In the genomic region with DNA sequence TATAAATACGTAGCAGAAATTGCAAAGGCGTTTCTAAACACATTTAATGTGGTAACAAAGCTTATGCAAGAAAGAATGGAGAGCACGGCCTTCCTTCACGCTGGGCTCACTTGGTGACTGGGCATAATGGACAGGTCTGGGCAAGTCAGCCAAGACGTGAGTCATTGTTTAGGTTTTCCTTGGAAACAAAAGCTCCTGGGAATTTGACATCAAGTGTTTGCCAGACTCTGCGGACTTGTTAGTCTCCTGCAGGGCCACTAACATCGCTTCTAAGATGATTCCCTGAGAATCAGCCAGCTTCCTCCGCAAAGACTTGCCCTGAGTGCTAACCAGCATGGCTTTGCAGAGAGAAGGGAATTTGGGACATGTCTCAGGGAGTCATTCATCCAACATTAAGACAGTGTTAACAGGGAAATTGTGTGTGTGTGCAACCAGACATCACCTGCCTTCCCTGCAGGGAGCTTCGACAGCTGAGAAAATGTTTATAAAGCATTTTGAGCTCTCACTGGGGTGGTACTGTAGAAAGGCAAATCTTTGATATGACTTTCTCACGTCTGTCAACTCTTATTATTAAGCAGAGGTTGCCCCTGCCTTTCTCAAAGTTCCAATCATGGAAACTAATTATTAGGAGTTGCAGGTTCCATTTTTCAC, we compare ENCODE assay signal across 9 cellular contexts.
DNase-seq lines count a peak whose midpoint lies in the region; FAIRE-seq and TF ChIP-seq lines count a peak whose summit lies in the region.
"Had no signal": no experiment of that assay in that cellular context is flagged by ENCODE, and none has a peak within 500 bp of the region (broad histone marks: within the 10 kb centered on the region; RNA-seq: fewer than 3 reads in every experiment).

No MANE protein-coding gene starts in this region.

- no peaks in the 10 kb centered on the region for H3K4me1 Mint-ChIP-seq in activated CD4-positive, alpha-beta T cell treated with anti-CD3 and anti-CD28 coated beads, Interleukin-2, amount 10 ng/mL, durations not matched to agents 24 days and 14 days

- no peak overlapping the region for H3K4me3 Mint-ChIP-seq in activated CD4-positive, alpha-beta T cell treated with anti-CD3 and anti-CD28 coated beads, Interleukin-2, amount 10 ng/mL, durations not matched to agents 24 days and 14 days

- intact Hi-C loops in activated CD4-positive, alpha-beta T cell treated with anti-CD3 and anti-CD28 coated beads, Interleukin-2, amount 10 ng/mL, durations not matched to agents 24 days and 14 days (cut with micrococcal nuclease): no loop called here

- no peak overlapping the region for H3K27ac Mint-ChIP-seq in activated CD4-positive, alpha-beta T cell treated with anti-CD3 and anti-CD28 coated beads, Interleukin-2, amount 10 ng/mL, durations not matched to agents 24 days and 14 days

- in situ Hi-C loops in astrocyte of the cerebellum (cut with HindIII; ENCODE audit: low sequenced_read_pairs): no loop called here

- H3K36me3 Mint-ChIP-seq in activated CD4-positive, alpha-beta T cell treated with anti-CD3 and anti-CD28 coated beads, Interleukin-2, amount 10 ng/mL, durations not matched to agents 24 days and 14 days (ENCODE audit: low read depth): no peaks in the 10 kb centered on the region

- no peaks in the 10 kb centered on the region for H3K9me3 Mint-ChIP-seq in activated CD4-positive, alpha-beta T cell treated with anti-CD3 and anti-CD28 coated beads, Interleukin-2, amount 10 ng/mL, durations not matched to agents 24 days and 14 days

- H3K27me3 Mint-ChIP-seq in activated CD4-positive, alpha-beta T cell treated with anti-CD3 and anti-CD28 coated beads, Interleukin-2, amount 10 ng/mL, durations not matched to agents 24 days and 14 days: no peaks in the 10 kb centered on the region

- DNase-seq in NCI-H1105 treated with DMSO at 0.1 percent for 48 hours (lab: John Stamatoyannopoulos, UW): peak; percentile 14
- no peak for DNase-seq in NCI-H1105 (lab: John Stamatoyannopoulos, UW)
- peak; percentile 98 for DNase-seq in astrocyte of the cerebellum (ENCODE audit: low read depth)
- DNase-seq in iPS DF 19.7 (ENCODE audit: low read depth, low spot score): peak; percentile 82
- DNase-seq in urothelium cell line (ENCODE audit: low spot score): peak; percentile 84
- DNase-seq in activated CD4-positive, alpha-beta T cell treated with anti-CD3 and anti-CD28 coated beads, Interleukin-2, amount 10 ng/mL, durations not matched to agents 24 days and 14 days: no peak
- no peak for DNase-seq in DMS114 treated with DMSO at 0.1 percent for 48 hours (lab: John Stamatoyannopoulos, UW; ENCODE audit: unreplicated experiment)
- no peak for DNase-seq in activated CD4-positive, alpha-beta T cell treated with anti-CD3 and anti-CD28 coated beads, Interleukin-2, amount 50 U/mL, for 4 hours

- FAIRE-seq in urothelium cell line (lab: Jason Lieb, UNC): peak; percentile 62
- FAIRE-seq: TTC549 had no signal

- TF ChIP-seq CTCF in astrocyte of the cerebellum (IDR thresholded peaks at IDR 0.05; ENCODE audit: low read depth, low read length, missing control alignments): no peak

- no peak overlapping the region for H3K4me3 ChIP-seq in astrocyte of the cerebellum (ENCODE audit: low read depth, low read length)

Comparison
In these comparisons a context has a peak if more than half of its experiments do, and no peak if none do; other contexts are left out.
1. DNase-seq: peak in NCI-H1105 treated with DMSO at 0.1 percent for 48 hours (single experiment), astrocyte of the cerebellum (single experiment), iPS DF 19.7 (single experiment) and urothelium cell line (single experiment); none in NCI-H1105 (single experiment), activated CD4-positive, alpha-beta T cell treated with anti-CD3 and anti-CD28 coated beads, Interleukin-2, amount 10 ng/mL, durations not matched to agents 24 days and 14 days (single experiment), DMS114 treated with DMSO at 0.1 percent for 48 hours (single experiment) and activated CD4-positive, alpha-beta T cell treated with anti-CD3 and anti-CD28 coated beads, Interleukin-2, amount 50 U/mL, for 4 hours (0 of 2).